Comparison of ENCODE assay signal across 13 cellular contexts in the genomic region with DNA sequence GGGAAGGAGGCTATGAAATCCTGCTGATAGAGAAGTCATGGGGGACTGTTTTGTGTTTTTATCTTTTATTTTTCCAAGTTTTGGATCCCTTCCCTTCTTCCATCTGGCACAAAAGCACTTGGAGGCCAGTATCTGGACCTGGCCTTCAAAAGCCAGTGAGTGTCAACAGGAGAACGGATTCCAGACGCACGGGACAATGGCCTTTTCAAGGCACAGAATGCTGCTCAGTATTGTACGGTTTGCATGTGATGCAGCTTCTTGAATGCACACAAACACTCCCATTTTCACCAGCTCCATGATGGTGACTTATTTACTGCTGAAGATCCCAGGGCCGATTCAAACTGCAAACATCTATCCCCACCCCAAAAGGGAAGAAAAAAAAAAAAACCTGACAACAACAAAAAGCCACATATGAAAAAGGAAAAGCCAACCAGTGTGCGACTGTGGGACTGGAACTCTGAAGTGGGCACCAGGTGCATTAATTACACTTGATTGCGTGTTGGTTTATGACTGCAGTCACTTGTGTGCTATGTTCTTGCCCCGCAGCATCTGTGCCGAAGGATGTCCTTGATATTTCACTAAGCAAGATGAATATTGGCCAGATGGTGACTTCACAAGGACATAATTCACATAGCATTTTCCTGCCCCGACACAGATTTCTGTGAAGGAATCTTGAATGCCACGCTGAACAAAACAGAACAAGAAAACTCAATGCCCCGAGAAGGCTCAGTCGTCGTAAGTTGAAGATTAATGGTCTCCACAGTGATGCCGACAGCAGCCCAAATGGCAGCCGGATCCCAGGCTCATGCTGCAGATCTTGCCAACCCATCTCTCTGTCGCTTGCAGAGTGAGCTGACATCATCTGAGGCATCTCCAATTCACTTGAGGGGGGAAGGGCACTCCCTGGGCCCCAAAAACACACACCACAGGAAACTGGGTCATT.
DNase-seq lines count a peak whose midpoint lies in the region; ATAC-seq, FAIRE-seq and TF ChIP-seq lines count a peak whose summit lies in the region.
"Had no signal": no experiment of that assay in that cellular context is flagged by ENCODE, and none has a peak within 500 bp of the region (broad histone marks: within the 10 kb centered on the region; RNA-seq: fewer than 3 reads in every experiment).

No MANE protein-coding gene starts in this region.

- H3K27ac Mint-ChIP-seq in GM23338, result peak overlapping the region; percentile 12; the same call in 1 of the 2 replicates
- H3K27ac Mint-ChIP-seq in type B pancreatic cell, result no peak overlapping the region
- H3K27ac Mint-ChIP-seq: naive thymus-derived CD8-positive, alpha-beta T cell; WTC11 had no signal

- no peak for TF ChIP-seq EP300 in H1 (IDR thresholded peaks at IDR 0.05; ENCODE audit: borderline replicate concordance in 1 of 2, low read depth in 2 of 2, low read length in 2 of 2)

- H3K27ac ChIP-seq in GM23338 (ENCODE audit: low read depth) (no peak overlapping the region), H1 (ENCODE audit: low read depth, low read length) (no peak overlapping the region), trophoblast cell (ENCODE audit: low read depth, low read length) (no peak overlapping the region)

- H2AK5ac ChIP-seq in H1 (ENCODE audit: low read depth, low read length) (no peak overlapping the region), trophoblast cell (ENCODE audit: low read length) (peak overlapping the region; percentile 29)

- H3K27me3 Mint-ChIP-seq in GM23338 (ENCODE audit: insufficient read depth, low read depth, poor library complexity) (peaks cover 5% of the 10 kb centered on the region), type B pancreatic cell (no peaks in the 10 kb centered on the region)

- H3K79me1 ChIP-seq in H1 (ENCODE audit: low read depth, low read length) (no peaks in the 10 kb centered on the region), trophoblast cell (ENCODE audit: low read length) (peaks cover 17% of the 10 kb centered on the region)

- FAIRE-seq in H1 (lab: Jason Lieb, UNC), result no peak

- no peak overlapping the region for H3K4me3 Mint-ChIP-seq in GM23338
- no peak overlapping the region for H3K4me3 Mint-ChIP-seq in type B pancreatic cell
- H3K4me3 Mint-ChIP-seq: naive thymus-derived CD8-positive, alpha-beta T cell; WTC11 had no signal

- H3K23me2 ChIP-seq in H1 (ENCODE audit: low read depth, low read length), result no peaks in the 10 kb centered on the region; the same call in 1 of the 2 replicates

- H3K18ac ChIP-seq in H1 (ENCODE audit: extremely low read depth, low read length), result 0 out of 2 replicates have a peak overlapping the region, but pooled peaks have one; percentile 24
- H3K18ac ChIP-seq in trophoblast cell (ENCODE audit: low read length), result no peak overlapping the region

- H3K9me3 Mint-ChIP-seq in GM23338 (no peaks in the 10 kb centered on the region; the same call in 2 of the 3 replicates), type B pancreatic cell (no peaks in the 10 kb centered on the region)

- 0 out of 2 replicates have a peak overlapping the region, but pooled peaks have one; percentile 10 for H2BK5ac ChIP-seq in H1 (ENCODE audit: low read depth, low read length)
- peak overlapping the region; percentile 39 for H2BK5ac ChIP-seq in trophoblast cell (ENCODE audit: low read depth, low read length, poor library complexity)

- H2BK15ac ChIP-seq in H1 (ENCODE audit: low read length), result no peak overlapping the region

- 90% methylated on average over 17 of the region's 17 CpGs; no CpG with 5 or more reads in 1 of the 2 experiments for WGBS in H1 (ENCODE audit: extremely low coverage in 1 of 2, insufficient coverage in 1 of 2, insufficient read length in 1 of 2, insufficient replicate concordance in 2 of 2, low coverage in 1 of 2, low lambda C conversion rate in 2 of 2, missing lambda C conversion rate in 1 of 2), 2 experiments
- WGBS in trophoblast cell (ENCODE audit: extremely low coverage, insufficient coverage, insufficient read length), result no CpG with 5 or more reads among the region's 17 CpGs

- H2BK120ac ChIP-seq in H1 (replicated peaks; ENCODE audit: low read depth, low read length), result no peak overlapping the region
- H2BK120ac ChIP-seq in trophoblast cell (ENCODE audit: insufficient read depth, low read length, poor library complexity), result peak overlapping the region; percentile 46

- H3K79me2 ChIP-seq in GM23338 (replicated peaks; ENCODE audit: insufficient read depth) (no peaks in the 10 kb centered on the region), H1 (ENCODE audit: control insufficient read depth in 1 of 2, insufficient read depth in 2 of 2, low read length in 2 of 2) (no peaks in the 10 kb centered on the region), trophoblast cell (ENCODE audit: control insufficient read depth, insufficient read depth, low read length, poor library complexity) (no peaks in the 10 kb centered on the region)

- H3K4me1 ChIP-seq in GM23338 (ENCODE audit: insufficient read depth), result peaks cover 19% of the 10 kb centered on the region
- peaks cover 6 to 11% (median 9%) of the 10 kb centered on the region in 4 experiments for H3K4me1 ChIP-seq in H1 (replicated peaks in 1 of 4; ENCODE audit: control insufficient read depth in 3 of 4, insufficient read depth in 4 of 4, low read length in 3 of 4)
- H3K4me1 ChIP-seq in trophoblast cell (ENCODE audit: control insufficient read depth in 1 of 2, insufficient read depth in 2 of 2, low read length in 2 of 2), result peaks cover 16 to 31% of the 10 kb centered on the region in 2 experiments
- peaks cover 14% of the 10 kb centered on the region for H3K4me1 ChIP-seq in HAP-1

- H2BK20ac ChIP-seq in H1 (ENCODE audit: low read length), result peak overlapping the region; percentile 75; the same call in 1 of the 2 replicates

- H3K4me3 ChIP-seq in GM23338 (no peak overlapping the region), H1 (ENCODE audit: extremely low read depth in 1 of 4, insufficient read depth in 2 of 4, low read depth in 3 of 4, low read length in 4 of 4) (no peak overlapping the region), trophoblast cell (ENCODE audit: low read depth, low read length) (no peak overlapping the region), HAP-1 (no peak overlapping the region)

- POLR2A ChIA-PET in H1 (lab: Charles Lee; ENCODE audit: partially characterized antibody), result interaction anchor here (0.7 kb wide), 1 partner anchor 14 kb away, joined by 3 read pairs; no protein-coding TSS in a partner anchor

- H3K27me3 ChIP-seq in GM23338 (ENCODE audit: insufficient read depth) (no peaks in the 10 kb centered on the region), H1 (replicated peaks in 1 of 4; ENCODE audit: control insufficient read depth in 3 of 4, extremely low read depth in 1 of 4, insufficient read depth in 3 of 4, low read length in 3 of 4) (no peaks in the 10 kb centered on the region), trophoblast cell (ENCODE audit: insufficient read depth, low read length) (no peaks in the 10 kb centered on the region), HAP-1 (ENCODE audit: low read depth) (no peaks in the 10 kb centered on the region)

- H4K12ac ChIP-seq in trophoblast cell (ENCODE audit: low read depth, low read length), result no peak overlapping the region

- no peak for TF ChIP-seq RAD21 in H1 (IDR thresholded peaks at IDR 0.05 in 1 of 2, conservative IDR thresholded peaks at IDR 0.05 in 1 of 2; ENCODE audit: low read depth in 2 of 2, low read length in 2 of 2)

- in situ Hi-C loops in HAP-1 (cut with MboI; ENCODE audit: low sequenced_read_pairs), result no loop called here

- no peak overlapping the region for H3K9ac ChIP-seq in H1 (replicated peaks in 1 of 4; ENCODE audit: extremely low read depth in 1 of 4, low read depth in 3 of 4, low read length in 3 of 4)
- H3K9ac ChIP-seq in trophoblast cell (ENCODE audit: low read length), result no peak overlapping the region

- TF ChIP-seq CTCF in GM23338 (conservative IDR thresholded peaks at IDR 0.05; ENCODE audit: low read depth in 2 of 2) (no peak), H1 (IDR thresholded peaks at IDR 0.05; ENCODE audit: control extremely low read depth in 1 of 3, insufficient read depth in 1 of 3, low read depth in 1 of 3, low read length in 3 of 3) (no peak), type B pancreatic cell (conservative IDR thresholded peaks at IDR 0.05) (no peak)

- H4K8ac ChIP-seq in H1 (ENCODE audit: extremely low read depth, insufficient read depth, low read length) (no peak overlapping the region), trophoblast cell (ENCODE audit: low read depth, low read length) (no peak overlapping the region)

- H3F3A ChIP-seq in GM23338 (replicated peaks; ENCODE audit: low read depth), result no peaks in the 10 kb centered on the region

- H4K91ac ChIP-seq in H1 (replicated peaks; ENCODE audit: insufficient read length, low read length) (no peak overlapping the region), trophoblast cell (ENCODE audit: low read depth, low read length) (peak overlapping the region; percentile 21)

- H4K20me1 ChIP-seq in GM23338 (replicated peaks; ENCODE audit: insufficient read depth), result no peaks in the 10 kb centered on the region
- no peaks in the 10 kb centered on the region for H4K20me1 ChIP-seq in H1 (replicated peaks in 1 of 2; ENCODE audit: control insufficient read depth in 1 of 2, insufficient read depth in 2 of 2, low read length in 2 of 2)

- DNase-seq in GM23338 (ENCODE audit: low spot score) (no peak), NCI-H69 (lab: John Stamatoyannopoulos, UW) (peak; percentile 73), H1 (ENCODE audit: low read depth in 1 of 2, low spot score in 2 of 2) (no peak), trophoblast cell (no peak), NCI-H187 treated with DMSO at 0.1 percent for 48 hours (lab: John Stamatoyannopoulos, UW) (no peak), HAP-1 (ENCODE audit: low spot score in 2 of 2) (no peak), type B pancreatic cell (ENCODE audit: extremely low spot score, unreplicated experiment) (no peak)
- DNase-seq: activated gamma-delta T cell treated with Interleukin-2 at 50 U/mL for 16 hours; GOT3; naive thymus-derived CD8-positive, alpha-beta T cell; NCI-H2171 had no signal

- ATAC-seq in GM23338, result no peak
- no peak for ATAC-seq in HG02763 (IDR thresholded peaks at IDR 0.05; ENCODE audit: unreplicated experiment)
- ATAC-seq: naive thymus-derived CD8-positive, alpha-beta T cell; WTC11 had no signal

- H3K9me3 ChIP-seq in H1 (ENCODE audit: insufficient read depth in 2 of 2, low read depth in 1 of 2, low read length in 1 of 2) (no peaks in the 10 kb centered on the region), trophoblast cell (ENCODE audit: insufficient read depth, low read depth, low read length) (no peaks in the 10 kb centered on the region), HAP-1 (no peaks in the 10 kb centered on the region)

- no peak overlapping the region for H3K56ac ChIP-seq in H1 (replicated peaks; ENCODE audit: insufficient read length, low read depth, low read length)

- TF ChIP-seq POLR2A in H1 (IDR thresholded peaks at IDR 0.05; ENCODE audit: control extremely low read depth in 1 of 2, low read depth in 2 of 2, low read length in 2 of 2), result no peak

- H3K14ac ChIP-seq in H1 (ENCODE audit: insufficient read length), result no peak overlapping the region
- H3K14ac ChIP-seq in trophoblast cell (ENCODE audit: low read length), result peak overlapping the region; percentile 59

- H3K36me3 ChIP-seq in GM23338 (ENCODE audit: insufficient read depth), result no peaks in the 10 kb centered on the region
- no peaks in the 10 kb centered on the region for H3K36me3 ChIP-seq in H1 (ENCODE audit: control insufficient read depth in 2 of 4, insufficient read depth in 4 of 4, low read length in 3 of 4)
- H3K36me3 ChIP-seq in trophoblast cell (ENCODE audit: control insufficient read depth in 1 of 2, insufficient read depth in 2 of 2, low read length in 2 of 2), result no peaks in the 10 kb centered on the region
- H3K36me3 ChIP-seq in HAP-1 (replicated peaks), result no peaks in the 10 kb centered on the region

- CTCF ChIA-PET in H1 (lab: Charles Lee; ENCODE audit: partially characterized antibody), result no interaction called here

- H2BK12ac ChIP-seq in H1 (ENCODE audit: low read depth, low read length) (no peak overlapping the region; the same call in 1 of the 2 replicates), trophoblast cell (ENCODE audit: low read length) (peak overlapping the region; percentile 90)

- peaks cover 21% of the 10 kb centered on the region; the same call in 1 of the 2 replicates for H3K9me2 ChIP-seq in GM23338 (ENCODE audit: insufficient read depth)

- peaks cover 33% of the 10 kb centered on the region for H3K4me1 Mint-ChIP-seq in GM23338
- peaks cover 26% of the 10 kb centered on the region for H3K4me1 Mint-ChIP-seq in type B pancreatic cell (ENCODE audit: unreplicated experiment)

- no peak overlapping the region for H4K5ac ChIP-seq in H1 (ENCODE audit: insufficient read length, low read depth, low read length)

- H3K4me2 ChIP-seq in GM23338 (no peak overlapping the region), H1 (ENCODE audit: insufficient read depth in 1 of 2, low read depth in 2 of 2, low read length in 2 of 2) (no peak overlapping the region), trophoblast cell (ENCODE audit: low read length) (no peak overlapping the region)

- no peak overlapping the region for H3K23ac ChIP-seq in H1 (ENCODE audit: insufficient read length)
- no peak overlapping the region for H3K23ac ChIP-seq in trophoblast cell (ENCODE audit: low read length)

- peak overlapping the region; percentile 69; the same call in 1 of the 2 replicates for H2AFZ ChIP-seq in GM23338
- H2AFZ ChIP-seq in H1 (ENCODE audit: low read length), result no peak overlapping the region
- no peak overlapping the region for H2AFZ ChIP-seq in trophoblast cell (ENCODE audit: insufficient read depth, low read length, poor library complexity)

- H3K4ac ChIP-seq in H1 (replicated peaks; ENCODE audit: insufficient read length, low read depth, low read length) (no peak overlapping the region), trophoblast cell (ENCODE audit: low read depth, low read length) (peak overlapping the region; percentile 17)

- no peaks in the 10 kb centered on the region; the same call in 2 of the 3 replicates for H3K36me3 Mint-ChIP-seq in GM23338 (ENCODE audit: low read depth)
- no peaks in the 10 kb centered on the region for H3K36me3 Mint-ChIP-seq in type B pancreatic cell
- H3K36me3 Mint-ChIP-seq: naive thymus-derived CD8-positive, alpha-beta T cell; WTC11 had no signal
